In the genomic region with DNA sequence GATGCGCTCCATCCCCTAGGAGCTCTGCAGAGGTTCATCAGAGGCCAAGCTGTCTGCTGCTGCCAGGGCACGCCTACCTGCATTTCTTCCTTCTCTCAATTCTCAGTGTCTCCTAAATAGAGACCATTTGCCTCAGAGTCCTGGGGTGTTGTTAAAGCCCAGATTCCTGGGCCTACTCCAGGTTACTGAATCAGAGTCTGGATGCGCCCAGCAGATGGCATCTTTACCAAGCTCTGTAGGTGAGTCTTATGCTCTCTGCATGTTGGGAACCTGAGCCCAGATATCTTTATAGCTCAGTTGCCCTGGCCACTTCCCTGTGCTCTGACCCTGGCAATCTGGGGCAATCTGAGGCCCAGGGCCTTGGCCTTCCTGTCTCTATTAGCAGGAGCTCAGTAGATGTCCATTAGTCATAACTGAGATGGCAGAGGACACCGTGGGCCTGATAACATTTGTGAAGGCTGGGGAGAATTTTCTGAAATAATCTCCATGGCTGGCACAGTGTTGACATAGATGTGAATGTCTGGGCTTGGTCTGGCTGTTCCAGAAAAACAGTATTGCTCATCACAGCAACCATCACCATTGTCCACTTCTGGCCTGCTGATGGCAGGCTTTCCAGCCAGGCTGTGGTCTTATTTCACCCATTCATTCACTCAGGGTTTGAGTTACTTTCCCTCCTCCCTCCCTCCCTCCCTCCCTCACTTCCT, we compare ENCODE assay signal across 23 cellular contexts. TPM values are rescaled to one million over a fixed set of nuclear protein-coding genes. Genes with fewer than 3 reads are reported as not detected.
DNase-seq lines count a peak whose midpoint lies in the region; ATAC-seq and TF ChIP-seq lines count a peak whose summit lies in the region.
"Had no signal": no experiment of that assay in that cellular context is flagged by ENCODE, and none has a peak within 500 bp of the region (broad histone marks: within the 10 kb centered on the region; RNA-seq: fewer than 3 reads in every experiment).

No MANE protein-coding gene starts in this region.

- DNase-seq in LNCaP clone FGC (ENCODE audit: low read depth): no peak
- peak; percentile 5 to 37 for DNase-seq in cerebellar nuclear complex (lab: John Stamatoyannopoulos, UW)
- DNase-seq in mesenchymal stem cell: no peak
- no peak for DNase-seq in GDM1 (lab: John Stamatoyannopoulos, UW)
- DNase-seq in AG08395 (ENCODE audit: low spot score): no peak
- no peak for DNase-seq in neural progenitor cell (ENCODE audit: low spot score)
- DNase-seq: activated CD4-positive, alpha-beta T cell treated with anti-CD3 and anti-CD28 coated beads, Interleukin-2, amount 50 U/mL, for 4 hours; activated effector memory CD4-positive, alpha-beta T cell treated with Interleukin-2 at 50 U/mL for 16 hours; DMS79 treated with DMSO at 0.1 percent for 48 hours; left colon; NCI-H1048; NCI-H2081; NCI-H526 treated with DMSO at 0.1 percent for 48 hours; Right ventricle myocardium superior; stimulated activated CD4-positive, alpha-beta T cell treated with anti-CD3 and anti-CD28 coated beads, Interleukin-2, amount 100 ng/mL, for 48 hours; stimulated activated naive CD4-positive, alpha-beta T cell treated with Interleukin-2 at 50 U/mL for 16 hours; tibial artery had no signal

- no peak overlapping the region for H2BK120ac ChIP-seq in mesenchymal stem cell (ENCODE audit: low read depth, low read length)

- H3K4me1 ChIP-seq in mesenchymal stem cell (ENCODE audit: control insufficient read depth, insufficient read depth, low read depth, low read length) (no peaks in the 10 kb centered on the region), neural progenitor cell (no peaks in the 10 kb centered on the region)
- H3K4me1 ChIP-seq: tibial artery had no signal

- no peak overlapping the region for H3K27ac Mint-ChIP-seq in neural progenitor cell

- no peaks in the 10 kb centered on the region for H4K20me1 ChIP-seq in neural progenitor cell (ENCODE audit: low read depth)

- no peak for ATAC-seq in GM18520 (IDR thresholded peaks at IDR 0.05; ENCODE audit: unreplicated experiment)
- ATAC-seq: left colon had no signal

- H3F3A ChIP-seq in neural progenitor cell (ENCODE audit: low read depth): no peaks in the 10 kb centered on the region

- no peaks in the 10 kb centered on the region for H3K79me2 ChIP-seq in neural progenitor cell (ENCODE audit: low read depth)

- TF ChIP-seq CTCF in C4-2B (conservative IDR thresholded peaks at IDR 0.05) (0 out of 2 replicates have a peak, but pooled peaks have one; percentile 1), LNCaP clone FGC (IDR thresholded peaks at IDR 0.05; ENCODE audit: control insufficient read depth, extremely low read depth, insufficient read depth) (peak; percentile 37; the same call in 1 of the 2 replicates), neural progenitor cell (IDR thresholded peaks at IDR 0.05) (no peak)

- H3K27ac ChIP-seq in C4-2B: no peak overlapping the region
- no peak overlapping the region for H3K27ac ChIP-seq in mesenchymal stem cell (ENCODE audit: low read length, poor library complexity, severe bottlenecking)
- H3K27ac ChIP-seq in neural progenitor cell: no peak overlapping the region
- H3K27ac ChIP-seq: tibial artery, VCaP had no signal

- no peak overlapping the region for H3K9ac ChIP-seq in mesenchymal stem cell (ENCODE audit: low read length)
- no peak overlapping the region for H3K9ac ChIP-seq in neural progenitor cell

- peaks cover 4% of the 10 kb centered on the region for H3K27me3 Mint-ChIP-seq in neural progenitor cell (ENCODE audit: insufficient read depth, low read depth)

- peaks cover 12% of the 10 kb centered on the region for H3K4me1 Mint-ChIP-seq in neural progenitor cell
- H3K4me1 Mint-ChIP-seq: neural crest cell had no signal

- H3K9me3 Mint-ChIP-seq in neural progenitor cell: no peaks in the 10 kb centered on the region
- H3K9me3 Mint-ChIP-seq: neural crest cell had no signal

- peak overlapping the region; percentile 20 for H4K8ac ChIP-seq in mesenchymal stem cell (ENCODE audit: low read length)

- WGBS in mesenchymal stem cell: 75% methylated on average over 4 of the region's 4 CpGs

- H3K9me3 ChIP-seq in mesenchymal stem cell (ENCODE audit: control insufficient read depth, low read length) (no peaks in the 10 kb centered on the region), neural progenitor cell (ENCODE audit: low read depth) (no peaks in the 10 kb centered on the region)
- H3K9me3 ChIP-seq: tibial artery had no signal

- H3K14ac ChIP-seq in mesenchymal stem cell (ENCODE audit: low read length in 2 of 2): no peak overlapping the region

- no peaks in the 10 kb centered on the region for H3K79me1 ChIP-seq in mesenchymal stem cell (replicated peaks; ENCODE audit: low read length, poor library complexity, severe bottlenecking)

- H3K36me3 ChIP-seq in mesenchymal stem cell (ENCODE audit: control insufficient read depth in 1 of 2, insufficient read depth in 2 of 2, low read depth in 1 of 2, low read length in 2 of 2) (no peaks in the 10 kb centered on the region), neural progenitor cell (no peaks in the 10 kb centered on the region)
- H3K36me3 ChIP-seq: tibial artery had no signal

- no peaks in the 10 kb centered on the region for H3K36me3 Mint-ChIP-seq in neural progenitor cell

- H3K4ac ChIP-seq in mesenchymal stem cell (ENCODE audit: low read depth in 1 of 2, low read length in 2 of 2): no peak overlapping the region

- no peak overlapping the region for H2BK15ac ChIP-seq in mesenchymal stem cell (ENCODE audit: low read depth, poor library complexity, severe bottlenecking)

- H3K18ac ChIP-seq in mesenchymal stem cell (ENCODE audit: low read depth in 1 of 2, low read length in 2 of 2): no peak overlapping the region

- no peak overlapping the region for H2AK5ac ChIP-seq in mesenchymal stem cell (ENCODE audit: low read length, severe bottlenecking)

- H4K91ac ChIP-seq in mesenchymal stem cell (ENCODE audit: low read length): no peak overlapping the region

- H2BK12ac ChIP-seq in mesenchymal stem cell (ENCODE audit: low read length in 2 of 2): no peak overlapping the region

- no peak overlapping the region for H3K4me3 Mint-ChIP-seq in neural progenitor cell
- H3K4me3 Mint-ChIP-seq: neural crest cell had no signal

- peaks cover 7 to 44% of the 10 kb centered on the region in 2 experiments for H3K27me3 ChIP-seq in mesenchymal stem cell (ENCODE audit: control insufficient read depth in 1 of 2, insufficient read depth in 1 of 2, low read length in 2 of 2)
- H3K27me3 ChIP-seq in neural progenitor cell: no peaks in the 10 kb centered on the region
- H3K27me3 ChIP-seq: tibial artery had no signal

- H3K4me2 ChIP-seq in mesenchymal stem cell (ENCODE audit: low read length, poor library complexity, severe bottlenecking): no peak overlapping the region
- no peak overlapping the region for H3K4me2 ChIP-seq in neural progenitor cell
- H3K4me2 ChIP-seq: smooth muscle cell had no signal

- H3K4me3 ChIP-seq in LNCaP clone FGC (ENCODE audit: low read depth, low read length) (no peak overlapping the region), mesenchymal stem cell (ENCODE audit: insufficient read depth in 1 of 2, low read depth in 1 of 2, low read length in 2 of 2) (no peak overlapping the region), neural progenitor cell (no peak overlapping the region)
- H3K4me3 ChIP-seq: smooth muscle cell, tibial artery had no signal

- H2BK5ac ChIP-seq in mesenchymal stem cell (ENCODE audit: low read depth, low read length, poor library complexity, severe bottlenecking): no peak overlapping the region

- no peak overlapping the region for H3K23ac ChIP-seq in mesenchymal stem cell (ENCODE audit: low read length in 2 of 2)

- H2AFZ ChIP-seq in mesenchymal stem cell (ENCODE audit: low read depth, low read length) (no peak overlapping the region), neural progenitor cell (replicated peaks) (no peak overlapping the region)

RNA-seq across cellular contexts. Expression of a gene that starts 13.2 kb away (rescaled TPM):
- 4.0 TPM for polyA plus RNA-seq in mesenchymal stem cell (2013, experiment 1 of 2)
- polyA plus RNA-seq in mesenchymal stem cell (2013, experiment 2 of 2): 4.3 TPM
- 4.0 and 11.5 TPM in 2 replicates for total RNA-seq in neural progenitor cell (ENCODE audit: low replicate concordance)
- total RNA-seq: HT1080 had no signal

Comparison
In these comparisons a context has a peak if more than half of its experiments do, and no peak if none do; other contexts are left out.
1. DNase-seq: peak in cerebellar nuclear complex (2 of 2); none in LNCaP clone FGC (single experiment), mesenchymal stem cell (single experiment), GDM1 (single experiment), AG08395 (single experiment) and neural progenitor cell (single experiment).